ENCODE assay signal across 22 cellular contexts in the genomic region with DNA sequence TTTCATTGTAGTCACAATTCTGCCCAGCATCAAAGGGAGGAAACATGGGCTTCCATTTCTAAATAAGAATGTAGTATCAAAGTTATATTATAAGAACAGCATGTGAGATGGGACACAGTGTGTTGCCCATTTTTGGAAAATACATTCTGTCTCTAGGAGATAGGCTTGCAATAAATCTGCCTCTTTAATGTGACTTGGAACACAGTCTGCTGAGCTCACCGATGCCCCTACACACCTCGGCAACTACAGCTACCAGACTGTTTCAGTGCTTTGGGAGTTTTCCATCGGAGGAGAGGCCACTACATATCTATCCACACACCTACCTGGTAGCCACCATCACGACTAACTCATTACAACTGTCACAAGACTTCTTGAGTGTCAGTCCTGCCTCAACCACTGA.
"Had no signal": no experiment of that assay in that cellular context is flagged by ENCODE, and none has a peak within 500 bp of the region (broad histone marks: within the 10 kb centered on the region; RNA-seq: fewer than 3 reads in every experiment).

No MANE protein-coding gene starts in this region.

- H3K9me3 ChIP-seq: gastrocnemius medialis, pancreas, right lobe of liver, suprapubic skin, thyroid gland had no signal

- H3K27ac ChIP-seq: epithelial cell of prostate, gastrocnemius medialis, pancreas, suprapubic skin, thyroid gland had no signal

- H3K4me1 ChIP-seq: gastrocnemius medialis, right lobe of liver, suprapubic skin had no signal

- H3K27me3 ChIP-seq: dorsolateral prefrontal cortex, gastrocnemius medialis, pancreas, right lobe of liver, suprapubic skin, thyroid gland had no signal

- H3K36me3 ChIP-seq: gastrocnemius medialis, pancreas, right lobe of liver, suprapubic skin, thyroid gland had no signal

- H3K4me3 ChIP-seq: dorsolateral prefrontal cortex, gastrocnemius medialis, pancreas, right lobe of liver, suprapubic skin, thyroid gland had no signal

- DNase-seq: cerebellar nuclear complex; cortex of kidney; dorsolateral prefrontal cortex; effector CD4-positive, alpha-beta T cell; foreskin fibroblast; gastrocnemius medialis; head of caudate nucleus; kidney; mesendoderm; midbrain; naive thymus-derived CD8-positive, alpha-beta T cell; nephron progenitor cell; pancreas; right lobe of liver; small intestine; stimulated activated CD4-positive, alpha-beta T cell treated with anti-CD3 and anti-CD28 coated beads, Interleukin-15, amount 100 ng/mL, for 24 hours; stimulated activated CD4-positive, alpha-beta T cell treated with anti-CD3 and anti-CD28 coated beads, Interleukin-2, amount 100 ng/mL, for 48 hours; stimulated activated naive B cell treated with anti-CD40 and anti-IgM and Interleukin-4, amounts not matched to agents 10 μg/mL and 1 μg/mL and 100 μg/mL, for 72 hours; thyroid gland had no signal

- ATAC-seq: esophagus mucosa; gastrocnemius medialis; naive thymus-derived CD8-positive, alpha-beta T cell; stimulated activated naive B cell treated with anti-CD40 and anti-IgM and Interleukin-4, amounts not matched to agents 10 μg/mL and 1 μg/mL and 100 μg/mL, for 72 hours had no signal
